1 cellular context compared by ENCODE assay signal in genomic region chr19:6723108-6723618, GRCh38.
TF ChIP-seq lines count a peak whose summit lies in the region.

No MANE protein-coding gene starts in this region.

TF ChIP-seq in H1, 55 proteins besides CTCF, POLR2A, EP300 and RAD21:
- TF ChIP-seq SRF (IDR thresholded peaks at IDR 0.05; ENCODE audit: low read depth, low read length) (no peak), CEBPB (IDR thresholded peaks at IDR 0.05; ENCODE audit: low read depth, low read length) (peak; percentile 98), HDAC6 (IDR thresholded peaks at IDR 0.05; ENCODE audit: low read depth, low read length) (no peak)
TF ChIP-seq in H1: peak in this region for 1.
